ENCODE assay signal across 8 cellular contexts in the genomic region with DNA sequence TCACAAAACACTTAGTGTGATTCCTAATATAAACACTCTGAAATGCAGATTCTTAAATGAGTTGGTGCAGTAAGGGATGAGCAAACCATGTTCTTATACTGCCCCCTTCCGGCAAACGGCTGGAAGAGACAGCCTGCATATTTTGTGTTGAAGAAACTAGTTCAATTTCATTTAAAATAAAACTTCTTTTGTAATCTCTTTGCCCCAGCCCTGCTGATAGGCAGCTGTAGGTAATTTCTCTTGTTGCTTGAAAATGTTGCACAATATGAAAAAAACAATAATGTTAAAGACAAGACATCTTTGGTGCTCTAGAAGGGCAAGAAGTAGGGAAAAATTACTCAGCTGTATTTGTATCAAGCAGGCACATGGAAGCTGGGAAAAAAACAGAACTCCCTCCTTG.
A peak's percentile ranks its signal among the peaks of the same experiment; 100 is the strongest.
DNase-seq lines count a peak whose midpoint lies in the region; ATAC-seq and TF ChIP-seq lines count a peak whose summit lies in the region.

No MANE protein-coding gene starts in this region.

- ATAC-seq in GM19035 (IDR thresholded peaks at IDR 0.05; ENCODE audit: unreplicated experiment), result peak; percentile 76
- ATAC-seq in HG03439 (IDR thresholded peaks at IDR 0.05; ENCODE audit: unreplicated experiment), result peak; percentile 76
- ATAC-seq in HG03108 (IDR thresholded peaks at IDR 0.05; ENCODE audit: unreplicated experiment), result no peak

- peak in 1 of 2 experiments; percentile 71 for DNase-seq in Caco-2
- peak; percentile 80 for DNase-seq in OCI-M1 (lab: John Stamatoyannopoulos, UW)
- peak; percentile 76 for DNase-seq in activated naive CD4-positive, alpha-beta T cell treated with anti-CD3 and anti-CD28 coated beads for 36 hours
- DNase-seq in head of caudate nucleus, result peak; percentile 13 to 86 (median 72)
- peak; percentile 66 for DNase-seq in retina

- POLR2A ChIA-PET in Caco-2 (lab: Charles Lee), result no interaction called here

- no peaks in the 10 kb centered on the region for H3K9me3 ChIP-seq in Caco-2

- no peaks in the 10 kb centered on the region for H3K27me3 Mint-ChIP-seq in Caco-2 (ENCODE audit: insufficient read depth, unreplicated experiment)
- H3K27me3 Mint-ChIP-seq in activated naive CD4-positive, alpha-beta T cell treated with anti-CD3 and anti-CD28 coated beads for 36 hours (ENCODE audit: low read depth), result no peaks in the 10 kb centered on the region

- no peaks in the 10 kb centered on the region for H3K36me3 ChIP-seq in Caco-2 (ENCODE audit: control insufficient read depth, insufficient read depth, low read length)

- H3K4me1 Mint-ChIP-seq in Caco-2 (ENCODE audit: low read depth, unreplicated experiment), result no peaks in the 10 kb centered on the region
- no peaks in the 10 kb centered on the region for H3K4me1 Mint-ChIP-seq in activated naive CD4-positive, alpha-beta T cell treated with anti-CD3 and anti-CD28 coated beads for 36 hours (ENCODE audit: low read depth)

- H3K36me3 Mint-ChIP-seq in Caco-2 (ENCODE audit: insufficient read depth, unreplicated experiment), result no peaks in the 10 kb centered on the region
- no peaks in the 10 kb centered on the region for H3K36me3 Mint-ChIP-seq in activated naive CD4-positive, alpha-beta T cell treated with anti-CD3 and anti-CD28 coated beads for 36 hours (ENCODE audit: low read depth)

- no peaks in the 10 kb centered on the region for H3K4me1 ChIP-seq in Caco-2

- CTCF ChIA-PET in Caco-2 (lab: Charles Lee), result interaction anchor here (1.1 to 2.3 kb wide), 3 partner anchors 61 to 672 kb away, joined by 3 to 13 read pairs (median 4); no protein-coding TSS in a partner anchor
- CTCF ChIA-PET in activated naive CD4-positive, alpha-beta T cell treated with anti-CD3 and anti-CD28 coated beads for 36 hours (lab: Charles Lee), result interaction anchor here (0.6 to 2.7 kb wide), 19 partner anchors 10 to 1301 kb away, joined by 3 to 11 read pairs (median 5); no protein-coding TSS in a partner anchor

- intact Hi-C loops in Caco-2 (cut with micrococcal nuclease; ENCODE audit: unreplicated experiment) (loop anchor here (1.0 to 5.0 kb wide), 7 partner anchors 41 to 1380 kb away; no protein-coding TSS in a partner anchor), head of caudate nucleus (cut with DNase I) (no loop called here)
- intact Hi-C loops in activated naive CD4-positive, alpha-beta T cell treated with anti-CD3 and anti-CD28 coated beads for 36 hours (cut with micrococcal nuclease), result loop anchor here (2.0 to 5.0 kb wide), 3 partner anchors 61 to 1497 kb away; no protein-coding TSS in a partner anchor

- no peak overlapping the region for H3K4me3 Mint-ChIP-seq in Caco-2 (ENCODE audit: unreplicated experiment)
- H3K4me3 Mint-ChIP-seq in activated naive CD4-positive, alpha-beta T cell treated with anti-CD3 and anti-CD28 coated beads for 36 hours, result no peak overlapping the region

- no peak overlapping the region for H3K4me3 ChIP-seq in Caco-2 (ENCODE audit: low read depth, low read length)

- no peaks in the 10 kb centered on the region for H3K9me3 Mint-ChIP-seq in Caco-2 (ENCODE audit: unreplicated experiment)
- no peaks in the 10 kb centered on the region for H3K9me3 Mint-ChIP-seq in activated naive CD4-positive, alpha-beta T cell treated with anti-CD3 and anti-CD28 coated beads for 36 hours

- no peak overlapping the region for H3K27ac Mint-ChIP-seq in Caco-2 (ENCODE audit: unreplicated experiment)
- H3K27ac Mint-ChIP-seq in activated naive CD4-positive, alpha-beta T cell treated with anti-CD3 and anti-CD28 coated beads for 36 hours, result no peak overlapping the region

- BruUV-seq in Caco-2 (replicated peaks; lab: Mats Ljungman, UMichigan), result no TSS peak

- peak; percentile 75 to 82 for TF ChIP-seq CTCF in Caco-2 (IDR thresholded peaks at IDR 0.05; ENCODE audit: insufficient read depth in 1 of 2, low read depth in 1 of 2, low read length in 1 of 2, severe bottlenecking in 1 of 2, unreplicated experiment in 1 of 2)

- H3K27me3 ChIP-seq in Caco-2 (replicated peaks; ENCODE audit: control insufficient read depth, insufficient read depth, low read length), result no peaks in the 10 kb centered on the region
